Comparison of ENCODE assay signal across 31 cellular contexts in genomic region chr5:172562443-172562842, GRCh38.
"Had no signal": no experiment of that assay in that cellular context is flagged by ENCODE, and none has a peak within 500 bp of the region (broad histone marks: within the 10 kb centered on the region; RNA-seq: fewer than 3 reads in every experiment).

No MANE protein-coding gene starts in this region.

- H3K27ac Mint-ChIP-seq: activated CD4-positive, alpha-beta memory T cell treated with anti-CD3 and anti-CD28 coated beads for 36 hours; activated CD4-positive, alpha-beta T cell treated with anti-CD3 and anti-CD28 coated beads for 36 hours; activated CD4-positive, alpha-beta T cell treated with anti-CD3 and anti-CD28 coated beads, Interleukin-2, amount 10 ng/mL, durations not matched to agents 24 days and 14 days; activated CD8-positive, alpha-beta memory T cell treated with anti-CD3 and anti-CD28 coated beads, Interleukin-2, amount 10 ng/mL, durations not matched to agents 7 days and 5 days; activated CD8-positive, alpha-beta T cell treated with anti-CD3 and anti-CD28 coated beads, Interleukin-2, amount 10 ng/mL, durations not matched to agents 7 days and 5 days; activated naive CD4-positive, alpha-beta T cell treated with anti-CD3 and anti-CD28 coated beads for 36 hours; activated naive CD4-positive, alpha-beta T cell treated with anti-CD3 and anti-CD28 coated beads, Interleukin-2, amount 50 U/mL, for 24 hours; activated naive CD8-positive, alpha-beta T cell treated with anti-CD3 and anti-CD28 coated beads for 36 hours; activated naive CD8-positive, alpha-beta T cell treated with anti-CD3 and anti-CD28 coated beads, Interleukin-2, amount 50 U/mL, for 24 hours; activated T-helper 1 cell treated with anti-CD3 and anti-CD28 coated beads, Interleukin-12 subunit alpha, Interleukin-12 subunit beta, Interleukin-2, Interleukin-4 antibody, amounts not matched to agents 30 ng/mL and 10 ng/mL and 1 ng/mL, durations not matched to agents 14 hours and 24 hours and 36 hours; activated T-helper 2 cell treated with anti-CD3 and anti-CD28 coated beads, Interferon-gamma antibody, Interleukin-2, Interleukin-4, amounts not matched to agents 10 μg/mL and 5 μg/mL and 100 μg/mL, durations not matched to agents 14 hours and 24 hours and 36 hours had no signal

- H3K9me3 Mint-ChIP-seq: activated CD4-positive, alpha-beta memory T cell treated with anti-CD3 and anti-CD28 coated beads for 36 hours; activated CD4-positive, alpha-beta T cell treated with anti-CD3 and anti-CD28 coated beads, Interleukin-2, amount 10 ng/mL, durations not matched to agents 24 days and 14 days; activated naive CD4-positive, alpha-beta T cell treated with anti-CD3 and anti-CD28 coated beads for 36 hours; activated naive CD4-positive, alpha-beta T cell treated with anti-CD3 and anti-CD28 coated beads, Interleukin-2, amount 50 U/mL, for 24 hours; activated naive CD8-positive, alpha-beta T cell treated with anti-CD3 and anti-CD28 coated beads for 36 hours; activated naive CD8-positive, alpha-beta T cell treated with anti-CD3 and anti-CD28 coated beads, Interleukin-2, amount 50 U/mL, for 24 hours; activated T-helper 1 cell treated with anti-CD3 and anti-CD28 coated beads, Interleukin-12 subunit alpha, Interleukin-12 subunit beta, Interleukin-2, Interleukin-4 antibody, amounts not matched to agents 30 ng/mL and 10 ng/mL and 1 ng/mL, durations not matched to agents 14 hours and 24 hours and 36 hours; activated T-helper 2 cell treated with anti-CD3 and anti-CD28 coated beads, Interferon-gamma antibody, Interleukin-2, Interleukin-4, amounts not matched to agents 10 μg/mL and 5 μg/mL and 100 μg/mL, durations not matched to agents 14 hours and 24 hours and 36 hours had no signal

- H3K36me3 Mint-ChIP-seq: activated CD4-positive, alpha-beta memory T cell treated with anti-CD3 and anti-CD28 coated beads for 36 hours; activated CD8-positive, alpha-beta memory T cell treated with anti-CD3 and anti-CD28 coated beads, Interleukin-2, amount 10 ng/mL, durations not matched to agents 7 days and 5 days; activated naive CD4-positive, alpha-beta T cell treated with anti-CD3 and anti-CD28 coated beads, Interleukin-2, amount 50 U/mL, for 24 hours; activated naive CD8-positive, alpha-beta T cell treated with anti-CD3 and anti-CD28 coated beads for 36 hours had no signal

- H3K27ac ChIP-seq: body of pancreas, colonic mucosa, gastroesophageal sphincter, heart right ventricle had no signal

- H3K27me3 Mint-ChIP-seq: activated naive CD4-positive, alpha-beta T cell treated with anti-CD3 and anti-CD28 coated beads, Interleukin-2, amount 50 U/mL, for 24 hours; activated naive CD8-positive, alpha-beta T cell treated with anti-CD3 and anti-CD28 coated beads for 36 hours had no signal

- H3K4me1 ChIP-seq: colonic mucosa had no signal

- DNase-seq: activated CD4-positive, alpha-beta memory T cell treated with anti-CD3 and anti-CD28 coated beads for 36 hours; activated CD4-positive, alpha-beta T cell treated with anti-CD3 and anti-CD28 coated beads for 36 hours; activated CD4-positive, alpha-beta T cell treated with anti-CD3 and anti-CD28 coated beads, Interleukin-2, amount 10 ng/mL, durations not matched to agents 24 days and 14 days; activated CD4-positive, CD25-positive, alpha-beta regulatory T cell; activated CD4-positive, CD25-positive, alpha-beta regulatory T cell treated with anti-CD3 and anti-CD28 coated beads, Interleukin-2, amount 50 U/mL, for 72 hours; activated CD8-positive, alpha-beta memory T cell treated with anti-CD3 and anti-CD28 coated beads, Interleukin-2, amount 10 ng/mL, durations not matched to agents 7 days and 5 days; activated CD8-positive, alpha-beta memory T cell treated with anti-CD3 and anti-CD28 coated beads, Interleukin-2, amount 50 U/mL, for 4 hours; activated CD8-positive, alpha-beta T cell treated with anti-CD3 and anti-CD28 coated beads, Interleukin-2, amount 10 ng/mL, durations not matched to agents 7 days and 5 days; activated effector memory CD4-positive, alpha-beta T cell treated with anti-CD3 and anti-CD28 coated beads, Interleukin-2, amount 50 U/mL, for 16 hours; activated naive CD4-positive, alpha-beta T cell treated with anti-CD3 and anti-CD28 coated beads for 36 hours; activated naive CD8-positive, alpha-beta T cell treated with anti-CD3 and anti-CD28 coated beads for 36 hours; activated naive CD8-positive, alpha-beta T cell treated with anti-CD3 and anti-CD28 coated beads, Interleukin-2, amount 50 U/mL, for 24 hours; activated T-cell treated with anti-CD3 and anti-CD28 coated beads, Interleukin-2, amount 50 U/mL, for 1 hour; activated T-cell treated with anti-CD3 and anti-CD28 coated beads, Interleukin-2, amount 50 U/mL, for 48 hours; adrenal gland; amygdala; body of pancreas; central memory CD4-positive, alpha-beta T cell; cerebellar nuclear complex; colonic mucosa; effector CD8-positive, alpha-beta T cell; esophagus squamous epithelium; foreskin melanocyte; heart right ventricle; T-helper 2 cell had no signal

- H3K36me3 ChIP-seq: adrenal gland, colonic mucosa, esophagus squamous epithelium, gastroesophageal sphincter, heart right ventricle had no signal

- H3K4me1 Mint-ChIP-seq: activated CD4-positive, alpha-beta T cell treated with anti-CD3 and anti-CD28 coated beads for 36 hours; activated CD4-positive, alpha-beta T cell treated with anti-CD3 and anti-CD28 coated beads, Interleukin-2, amount 10 ng/mL, durations not matched to agents 24 days and 14 days; activated CD8-positive, alpha-beta memory T cell treated with anti-CD3 and anti-CD28 coated beads, Interleukin-2, amount 10 ng/mL, durations not matched to agents 7 days and 5 days; activated naive CD4-positive, alpha-beta T cell treated with anti-CD3 and anti-CD28 coated beads, Interleukin-2, amount 50 U/mL, for 24 hours; activated naive CD8-positive, alpha-beta T cell treated with anti-CD3 and anti-CD28 coated beads for 36 hours; activated naive CD8-positive, alpha-beta T cell treated with anti-CD3 and anti-CD28 coated beads, Interleukin-2, amount 50 U/mL, for 24 hours had no signal

- H3K27me3 ChIP-seq: adrenal gland, body of pancreas, colonic mucosa, esophagus squamous epithelium, gastroesophageal sphincter, heart right ventricle had no signal

- H3K9me3 ChIP-seq: adrenal gland, body of pancreas, colonic mucosa, esophagus squamous epithelium, gastroesophageal sphincter, heart right ventricle had no signal

- ATAC-seq: activated CD4-positive, alpha-beta T cell treated with anti-CD3 and anti-CD28 coated beads for 36 hours; activated CD8-positive, alpha-beta memory T cell treated with anti-CD3 and anti-CD28 coated beads, Interleukin-2, amount 10 ng/mL, durations not matched to agents 7 days and 5 days; activated CD8-positive, alpha-beta T cell treated with anti-CD3 and anti-CD28 coated beads, Interleukin-2, amount 10 ng/mL, durations not matched to agents 7 days and 5 days; body of pancreas; gastroesophageal sphincter; heart right ventricle had no signal

- H3K4me3 ChIP-seq: adrenal gland, body of pancreas, colonic mucosa, esophagus squamous epithelium, gastroesophageal sphincter, heart right ventricle had no signal

- H3K4me3 Mint-ChIP-seq: activated CD4-positive, alpha-beta memory T cell treated with anti-CD3 and anti-CD28 coated beads for 36 hours; activated CD4-positive, alpha-beta T cell treated with anti-CD3 and anti-CD28 coated beads for 36 hours; activated CD4-positive, alpha-beta T cell treated with anti-CD3 and anti-CD28 coated beads, Interleukin-2, amount 10 ng/mL, durations not matched to agents 24 days and 14 days; activated CD8-positive, alpha-beta memory T cell treated with anti-CD3 and anti-CD28 coated beads, Interleukin-2, amount 10 ng/mL, durations not matched to agents 7 days and 5 days; activated CD8-positive, alpha-beta T cell treated with anti-CD3 and anti-CD28 coated beads, Interleukin-2, amount 10 ng/mL, durations not matched to agents 7 days and 5 days; activated naive CD4-positive, alpha-beta T cell treated with anti-CD3 and anti-CD28 coated beads for 36 hours; activated naive CD4-positive, alpha-beta T cell treated with anti-CD3 and anti-CD28 coated beads, Interleukin-2, amount 50 U/mL, for 24 hours; activated naive CD8-positive, alpha-beta T cell treated with anti-CD3 and anti-CD28 coated beads for 36 hours; activated naive CD8-positive, alpha-beta T cell treated with anti-CD3 and anti-CD28 coated beads, Interleukin-2, amount 50 U/mL, for 24 hours; activated T-helper 1 cell treated with anti-CD3 and anti-CD28 coated beads, Interleukin-12 subunit alpha, Interleukin-12 subunit beta, Interleukin-2, Interleukin-4 antibody, amounts not matched to agents 30 ng/mL and 10 ng/mL and 1 ng/mL, durations not matched to agents 14 hours and 24 hours and 36 hours had no signal

- FAIRE-seq: endometrium, endothelial cell of umbilical vein had no signal
